ENCODE assay signal across 1 cellular context in genomic region chr9:36190388-36191289, GRCh38.
TF ChIP-seq lines count a peak whose summit lies in the region.

TSS of gene CLTA (plus strand) at chr9:36190921. CDS start at chr9:36191057, 136 bp downstream.

TF ChIP-seq in K562, 482 proteins besides CTCF, POLR2A, EP300 and RAD21 (continued from another document and continues in another):
- TF ChIP-seq, protein P1, sequence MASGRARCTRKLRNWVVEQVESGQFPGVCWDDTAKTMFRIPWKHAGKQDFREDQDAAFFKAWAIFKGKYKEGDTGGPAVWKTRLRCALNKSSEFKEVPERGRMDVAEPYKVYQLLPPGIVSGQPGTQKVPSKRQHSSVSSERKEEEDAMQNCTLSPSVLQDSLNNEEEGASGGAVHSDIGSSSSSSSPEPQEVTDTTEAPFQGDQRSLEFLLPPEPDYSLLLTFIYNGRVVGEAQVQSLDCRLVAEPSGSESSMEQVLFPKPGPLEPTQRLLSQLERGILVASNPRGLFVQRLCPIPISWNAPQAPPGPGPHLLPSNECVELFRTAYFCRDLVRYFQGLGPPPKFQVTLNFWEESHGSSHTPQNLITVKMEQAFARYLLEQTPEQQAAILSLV (tag; IDR thresholded peaks at IDR 0.05): no peak
- TF ChIP-seq C11orf30 (IDR thresholded peaks at IDR 0.05; ENCODE audit: low read depth) (peak; percentile 49), MEIS2 (IDR thresholded peaks at IDR 0.05; ENCODE audit: partially characterized antibody) (peak; percentile 21), JUN (IDR thresholded peaks at IDR 0.05; ENCODE audit: borderline replicate concordance, low read depth, low read length) (no peak), JUN (CRISPR knock-in tag; IDR thresholded peaks at IDR 0.05; ENCODE audit: borderline replicate concordance) (no peak), KDM5B (IDR thresholded peaks at IDR 0.05; ENCODE audit: insufficient replicate concordance, low read depth, low read length) (peak; percentile 88), LCOR (CRISPR knock-in tag; IDR thresholded peaks at IDR 0.05) (peak; percentile 73), MNT (conservative IDR thresholded peaks at IDR 0.05) (peak; percentile 69 to 80), TCFL5 (CRISPR knock-in tag; conservative IDR thresholded peaks at IDR 0.05) (no peak), SMAD2 (IDR thresholded peaks at IDR 0.05; ENCODE audit: low read depth, low read length) (no peak), ZNF184 (CRISPR knock-in tag; IDR thresholded peaks at IDR 0.05) (no peak), U2AF1 (optimal IDR thresholded peaks at IDR 0.05; ENCODE audit: low read depth, low read length) (peak; percentile 59), ZNF217 (CRISPR knock-in tag; IDR thresholded peaks at IDR 0.05) (no peak), RHOXF2B (CRISPR knock-in tag; conservative IDR thresholded peaks at IDR 0.05) (no peak), ARNT (IDR thresholded peaks at IDR 0.05) (no peak), SIX5 (IDR thresholded peaks at IDR 0.05; ENCODE audit: borderline replicate concordance in 1 of 2, insufficient read depth in 1 of 2, low read depth in 1 of 2, low read length in 2 of 2) (no peak), VEZF1 (CRISPR knock-in tag; IDR thresholded peaks at IDR 0.05) (peak; percentile 79), RBM25 (IDR thresholded peaks at IDR 0.05; ENCODE audit: low read depth, low read length, severe bottlenecking) (peak; percentile 21), NR0B1 (IDR thresholded peaks at IDR 0.05; ENCODE audit: partially characterized antibody) (no peak), HCFC1 (IDR thresholded peaks at IDR 0.05; ENCODE audit: low read depth, low read length) (peak; percentile 48), NR2C2 (CRISPR knock-in tag; IDR thresholded peaks at IDR 0.05) (no peak), NR2C2 (tag; IDR thresholded peaks at IDR 0.05) (0 out of 2 replicates have a peak, but pooled peaks have one; percentile 46), FOXK1 (CRISPR knock-in tag; IDR thresholded peaks at IDR 0.05; ENCODE audit: borderline replicate concordance) (no peak), ZNF668 (CRISPR knock-in tag; IDR thresholded peaks at IDR 0.05) (no peak), JUNB (CRISPR knock-in tag; conservative IDR thresholded peaks at IDR 0.05) (no peak), ZSCAN32 (CRISPR knock-in tag; IDR thresholded peaks at IDR 0.05) (no peak), ZNF398 (CRISPR knock-in tag; IDR thresholded peaks at IDR 0.05) (no peak), ZBTB7A (IDR thresholded peaks at IDR 0.05; ENCODE audit: borderline replicate concordance, control insufficient read depth, low read depth, low read length) (no peak), NR2C1 (IDR thresholded peaks at IDR 0.05) (no peak; the same call in 1 of the 2 replicates), NR2C1 (tag; IDR thresholded peaks at IDR 0.05) (no peak), DPF2 (IDR thresholded peaks at IDR 0.05) (peak; percentile 44; the same call in 1 of the 2 replicates)
- TF ChIP-seq, protein P2, sequence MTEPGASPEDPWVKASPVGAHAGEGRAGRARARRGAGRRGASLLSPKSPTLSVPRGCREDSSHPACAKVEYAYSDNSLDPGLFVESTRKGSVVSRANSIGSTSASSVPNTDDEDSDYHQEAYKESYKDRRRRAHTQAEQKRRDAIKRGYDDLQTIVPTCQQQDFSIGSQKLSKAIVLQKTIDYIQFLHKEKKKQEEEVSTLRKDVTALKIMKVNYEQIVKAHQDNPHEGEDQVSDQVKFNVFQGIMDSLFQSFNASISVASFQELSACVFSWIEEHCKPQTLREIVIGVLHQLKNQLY (CRISPR knock-in tag; conservative IDR thresholded peaks at IDR 0.05): no peak
- TF ChIP-seq, protein P3, sequence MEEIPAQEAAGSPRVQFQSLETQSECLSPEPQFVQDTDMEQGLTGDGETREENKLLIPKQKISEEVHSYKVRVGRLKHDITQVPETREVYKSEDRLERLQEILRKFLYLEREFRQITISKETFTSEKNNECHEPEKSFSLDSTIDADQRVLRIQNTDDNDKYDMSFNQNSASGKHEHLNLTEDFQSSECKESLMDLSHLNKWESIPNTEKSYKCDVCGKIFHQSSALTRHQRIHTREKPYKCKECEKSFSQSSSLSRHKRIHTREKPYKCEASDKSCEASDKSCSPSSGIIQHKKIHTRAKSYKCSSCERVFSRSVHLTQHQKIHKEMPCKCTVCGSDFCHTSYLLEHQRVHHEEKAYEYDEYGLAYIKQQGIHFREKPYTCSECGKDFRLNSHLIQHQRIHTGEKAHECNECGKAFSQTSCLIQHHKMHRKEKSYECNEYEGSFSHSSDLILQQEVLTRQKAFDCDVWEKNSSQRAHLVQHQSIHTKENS (CRISPR knock-in tag; IDR thresholded peaks at IDR 0.05): no peak
- TF ChIP-seq, protein P4, sequence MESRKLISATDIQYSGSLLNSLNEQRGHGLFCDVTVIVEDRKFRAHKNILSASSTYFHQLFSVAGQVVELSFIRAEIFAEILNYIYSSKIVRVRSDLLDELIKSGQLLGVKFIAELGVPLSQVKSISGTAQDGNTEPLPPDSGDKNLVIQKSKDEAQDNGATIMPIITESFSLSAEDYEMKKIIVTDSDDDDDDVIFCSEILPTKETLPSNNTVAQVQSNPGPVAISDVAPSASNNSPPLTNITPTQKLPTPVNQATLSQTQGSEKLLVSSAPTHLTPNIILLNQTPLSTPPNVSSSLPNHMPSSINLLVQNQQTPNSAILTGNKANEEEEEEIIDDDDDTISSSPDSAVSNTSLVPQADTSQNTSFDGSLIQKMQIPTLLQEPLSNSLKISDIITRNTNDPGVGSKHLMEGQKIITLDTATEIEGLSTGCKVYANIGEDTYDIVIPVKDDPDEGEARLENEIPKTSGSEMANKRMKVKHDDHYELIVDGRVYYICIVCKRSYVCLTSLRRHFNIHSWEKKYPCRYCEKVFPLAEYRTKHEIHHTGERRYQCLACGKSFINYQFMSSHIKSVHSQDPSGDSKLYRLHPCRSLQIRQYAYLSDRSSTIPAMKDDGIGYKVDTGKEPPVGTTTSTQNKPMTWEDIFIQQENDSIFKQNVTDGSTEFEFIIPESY (CRISPR knock-in tag; IDR thresholded peaks at IDR 0.05): no peak
- TF ChIP-seq, protein P5, sequence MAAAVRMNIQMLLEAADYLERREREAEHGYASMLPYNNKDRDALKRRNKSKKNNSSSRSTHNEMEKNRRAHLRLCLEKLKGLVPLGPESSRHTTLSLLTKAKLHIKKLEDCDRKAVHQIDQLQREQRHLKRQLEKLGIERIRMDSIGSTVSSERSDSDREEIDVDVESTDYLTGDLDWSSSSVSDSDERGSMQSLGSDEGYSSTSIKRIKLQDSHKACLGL (CRISPR knock-in tag; IDR thresholded peaks at IDR 0.05; ENCODE audit: borderline replicate concordance, poor library complexity, severe bottlenecking): no peak
- TF ChIP-seq, protein P6, sequence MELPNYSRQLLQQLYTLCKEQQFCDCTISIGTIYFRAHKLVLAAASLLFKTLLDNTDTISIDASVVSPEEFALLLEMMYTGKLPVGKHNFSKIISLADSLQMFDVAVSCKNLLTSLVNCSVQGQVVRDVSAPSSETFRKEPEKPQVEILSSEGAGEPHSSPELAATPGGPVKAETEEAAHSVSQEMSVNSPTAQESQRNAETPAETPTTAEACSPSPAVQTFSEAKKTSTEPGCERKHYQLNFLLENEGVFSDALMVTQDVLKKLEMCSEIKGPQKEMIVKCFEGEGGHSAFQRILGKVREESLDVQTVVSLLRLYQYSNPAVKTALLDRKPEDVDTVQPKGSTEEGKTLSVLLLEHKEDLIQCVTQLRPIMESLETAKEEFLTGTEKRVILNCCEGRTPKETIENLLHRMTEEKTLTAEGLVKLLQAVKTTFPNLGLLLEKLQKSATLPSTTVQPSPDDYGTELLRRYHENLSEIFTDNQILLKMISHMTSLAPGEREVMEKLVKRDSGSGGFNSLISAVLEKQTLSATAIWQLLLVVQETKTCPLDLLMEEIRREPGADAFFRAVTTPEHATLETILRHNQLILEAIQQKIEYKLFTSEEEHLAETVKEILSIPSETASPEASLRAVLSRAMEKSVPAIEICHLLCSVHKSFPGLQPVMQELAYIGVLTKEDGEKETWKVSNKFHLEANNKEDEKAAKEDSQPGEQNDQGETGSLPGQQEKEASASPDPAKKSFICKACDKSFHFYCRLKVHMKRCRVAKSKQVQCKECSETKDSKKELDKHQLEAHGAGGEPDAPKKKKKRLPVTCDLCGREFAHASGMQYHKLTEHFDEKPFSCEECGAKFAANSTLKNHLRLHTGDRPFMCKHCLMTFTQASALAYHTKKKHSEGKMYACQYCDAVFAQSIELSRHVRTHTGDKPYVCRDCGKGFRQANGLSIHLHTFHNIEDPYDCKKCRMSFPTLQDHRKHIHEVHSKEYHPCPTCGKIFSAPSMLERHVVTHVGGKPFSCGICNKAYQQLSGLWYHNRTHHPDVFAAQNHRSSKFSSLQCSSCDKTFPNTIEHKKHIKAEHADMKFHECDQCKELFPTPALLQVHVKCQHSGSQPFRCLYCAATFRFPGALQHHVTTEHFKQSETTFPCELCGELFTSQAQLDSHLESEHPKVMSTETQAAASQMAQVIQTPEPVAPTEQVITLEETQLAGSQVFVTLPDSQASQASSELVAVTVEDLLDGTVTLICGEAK (IDR thresholded peaks at IDR 0.05): peak; percentile 89
- TF ChIP-seq, protein P6 (CRISPR knock-in tag; IDR thresholded peaks at IDR 0.05): no peak
- TF ChIP-seq, protein P7, sequence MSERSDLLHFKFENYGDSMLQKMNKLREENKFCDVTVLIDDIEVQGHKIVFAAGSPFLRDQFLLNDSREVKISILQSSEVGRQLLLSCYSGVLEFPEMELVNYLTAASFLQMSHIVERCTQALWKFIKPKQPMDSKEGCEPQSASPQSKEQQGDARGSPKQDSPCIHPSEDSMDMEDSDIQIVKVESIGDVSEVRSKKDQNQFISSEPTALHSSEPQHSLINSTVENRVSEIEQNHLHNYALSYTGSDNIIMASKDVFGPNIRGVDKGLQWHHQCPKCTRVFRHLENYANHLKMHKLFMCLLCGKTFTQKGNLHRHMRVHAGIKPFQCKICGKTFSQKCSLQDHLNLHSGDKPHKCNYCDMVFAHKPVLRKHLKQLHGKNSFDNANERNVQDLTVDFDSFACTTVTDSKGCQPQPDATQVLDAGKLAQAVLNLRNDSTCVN (CRISPR knock-in tag; IDR thresholded peaks at IDR 0.05): no peak
